ENCODE assay signal across 8 cellular contexts in the genomic region with DNA sequence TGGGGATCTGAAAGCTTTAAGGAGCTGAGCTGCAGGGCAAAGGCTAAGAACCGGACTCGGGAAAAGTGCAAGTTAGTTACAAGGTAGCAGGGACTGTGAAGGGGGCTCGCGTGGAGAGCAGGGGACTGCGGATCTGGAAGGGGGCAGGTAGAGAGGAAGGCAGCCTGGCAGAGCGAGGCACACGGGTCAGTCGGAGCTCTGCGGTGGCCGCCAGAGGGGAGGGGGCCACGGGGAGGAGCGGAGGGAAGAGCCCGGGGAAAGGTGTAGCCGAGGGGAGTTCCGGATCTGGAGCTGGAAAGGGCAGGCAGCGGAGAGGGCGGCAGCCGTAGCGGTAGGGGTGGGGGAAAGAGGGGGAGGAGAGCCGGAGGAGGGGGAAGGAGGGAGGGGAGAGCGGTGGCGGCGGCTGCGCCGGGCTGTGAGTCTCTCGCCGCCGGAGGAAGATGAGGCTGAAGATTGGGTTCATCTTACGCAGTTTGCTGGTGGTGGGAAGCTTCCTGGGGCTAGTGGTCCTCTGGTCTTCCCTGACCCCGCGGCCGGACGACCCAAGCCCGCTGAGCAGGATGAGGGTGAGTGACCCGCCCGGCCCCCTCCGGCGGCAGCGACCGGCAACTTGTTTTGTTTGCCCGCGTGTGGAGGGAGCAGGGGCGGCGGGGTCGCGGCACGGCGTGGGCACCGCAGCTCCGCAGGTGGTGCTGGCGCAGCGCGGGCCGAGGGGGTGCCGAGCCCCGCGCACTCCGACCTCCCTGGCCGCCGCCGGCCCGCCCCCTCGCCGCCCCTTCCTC. TPM values are rescaled to one million over a fixed set of nuclear protein-coding genes. Genes with fewer than 3 reads are reported as not detected.
A peak's percentile ranks its signal among the peaks of the same experiment; 100 is the strongest.
DNase-seq lines count a peak whose midpoint lies in the region; ATAC-seq and TF ChIP-seq lines count a peak whose summit lies in the region.

A gene with protein sequence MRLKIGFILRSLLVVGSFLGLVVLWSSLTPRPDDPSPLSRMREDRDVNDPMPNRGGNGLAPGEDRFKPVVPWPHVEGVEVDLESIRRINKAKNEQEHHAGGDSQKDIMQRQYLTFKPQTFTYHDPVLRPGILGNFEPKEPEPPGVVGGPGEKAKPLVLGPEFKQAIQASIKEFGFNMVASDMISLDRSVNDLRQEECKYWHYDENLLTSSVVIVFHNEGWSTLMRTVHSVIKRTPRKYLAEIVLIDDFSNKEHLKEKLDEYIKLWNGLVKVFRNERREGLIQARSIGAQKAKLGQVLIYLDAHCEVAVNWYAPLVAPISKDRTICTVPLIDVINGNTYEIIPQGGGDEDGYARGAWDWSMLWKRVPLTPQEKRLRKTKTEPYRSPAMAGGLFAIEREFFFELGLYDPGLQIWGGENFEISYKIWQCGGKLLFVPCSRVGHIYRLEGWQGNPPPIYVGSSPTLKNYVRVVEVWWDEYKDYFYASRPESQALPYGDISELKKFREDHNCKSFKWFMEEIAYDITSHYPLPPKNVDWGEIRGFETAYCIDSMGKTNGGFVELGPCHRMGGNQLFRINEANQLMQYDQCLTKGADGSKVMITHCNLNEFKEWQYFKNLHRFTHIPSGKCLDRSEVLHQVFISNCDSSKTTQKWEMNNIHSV (plus strand): TSS at position 416 of the 782 bp plus-strand sequence. CDS start 25 bp downstream, at position 441.

- DNase-seq in NCI-H146 (lab: John Stamatoyannopoulos, UW) (peak; percentile 89), anterior cingulate cortex (lab: John Stamatoyannopoulos, UW) (peak in 56 of 58 donors; percentile 15 to 75 (median 50)), hepatic stellate cell (ENCODE audit: low spot score) (peak; percentile 73), retina (peak; percentile 88), dedifferentiated amniotic fluid mesenchymal stem cell (ENCODE audit: extremely low spot score) (no peak)

- intact Hi-C loops in T-helper 2 cell treated with Interferon-gamma antibody and Interleukin-4, amounts not matched to agents 100 ng/mL and 5 ng/mL, for 36 hours (cut with micrococcal nuclease) = loop anchor here (1.0 to 5.0 kb wide), 5 partner anchors 89 to 202 kb away; a partner anchor contains a TSS

- TF ChIP-seq POLR2A in GM15510 (IDR thresholded peaks at IDR 0.05; ENCODE audit: borderline replicate concordance, extremely low read depth, insufficient read length) = peak; percentile 21

- peak; percentile 41 for ATAC-seq in HG02798 (IDR thresholded peaks at IDR 0.05; ENCODE audit: poor library complexity, unreplicated experiment)

RNA-seq across cellular contexts. Expression of the gene that starts here (rescaled TPM):
- total RNA-seq in T-helper 2 cell treated with Interferon-gamma antibody and Interleukin-4, amounts not matched to agents 100 ng/mL and 5 ng/mL, for 36 hours = 20.5 and 21.2 TPM in 2 replicates
